28 cellular contexts compared by ENCODE assay signal in genomic region chr10:50627443-50627842, GRCh38.
"Had no signal": no experiment of that assay in that cellular context is flagged by ENCODE, and none has a peak within 500 bp of the region (broad histone marks: within the 10 kb centered on the region; RNA-seq: fewer than 3 reads in every experiment).

No MANE protein-coding gene starts in this region.

- H3K4me3 Mint-ChIP-seq: naive thymus-derived CD4-positive, alpha-beta T cell; nephron progenitor cell; neural progenitor cell; stimulated activated effector memory CD8-positive, alpha-beta T cell treated with anti-CD3 and anti-CD28 coated beads, Interleukin-12 subunit alpha, Interleukin-12 subunit beta, amount 100 ng/mL, for 72 hours; stimulated activated naive B cell treated with anti-CD40 and anti-IgM and Interleukin-4, amounts not matched to agents 10 μg/mL and 1 μg/mL and 100 μg/mL, for 72 hours; stimulated activated naive CD8-positive, alpha-beta T cell treated with anti-CD3 and anti-CD28 coated beads, Interleukin-15, Interleukin-2, amounts not matched to agents 100 ng/mL and 50 ng/mL, for 24 hours; type B pancreatic cell had no signal

- H2AFZ ChIP-seq: neural progenitor cell, parathyroid adenoma had no signal

- ATAC-seq: naive thymus-derived CD4-positive, alpha-beta T cell; psoas muscle; right cardiac atrium; right lobe of liver; stimulated activated effector memory CD8-positive, alpha-beta T cell treated with anti-CD3 and anti-CD28 coated beads, Interleukin-12 subunit alpha, Interleukin-12 subunit beta, amount 100 ng/mL, for 72 hours; stimulated activated naive B cell treated with anti-CD40 and anti-IgM and Interleukin-4, amounts not matched to agents 10 μg/mL and 1 μg/mL and 100 μg/mL, for 72 hours; upper lobe of right lung had no signal

- H3K9ac ChIP-seq: neural progenitor cell, parathyroid adenoma had no signal

- H3K9me3 ChIP-seq: ovary, psoas muscle, right lobe of liver, sigmoid colon, stomach, thoracic aorta, thyroid gland, tibial nerve, upper lobe of right lung, uterus had no signal

- H3K4me1 ChIP-seq: right lobe of liver, uterus had no signal

- H3K27ac Mint-ChIP-seq: naive thymus-derived CD4-positive, alpha-beta T cell; nephron progenitor cell; neural progenitor cell; progenitor cell of endocrine pancreas; stimulated activated effector memory CD8-positive, alpha-beta T cell treated with anti-CD3 and anti-CD28 coated beads, Interleukin-12 subunit alpha, Interleukin-12 subunit beta, amount 100 ng/mL, for 72 hours; stimulated activated naive B cell treated with anti-CD40 and anti-IgM and Interleukin-4, amounts not matched to agents 10 μg/mL and 1 μg/mL and 100 μg/mL, for 72 hours; stimulated activated naive CD8-positive, alpha-beta T cell treated with anti-CD3 and anti-CD28 coated beads, Interleukin-15, Interleukin-2, amounts not matched to agents 100 ng/mL and 50 ng/mL, for 24 hours; type B pancreatic cell had no signal

- H3K4me3 ChIP-seq: neural progenitor cell, ovary, psoas muscle, right lobe of liver, sigmoid colon, stomach, thoracic aorta, thyroid gland, tibial nerve, upper lobe of right lung, uterus had no signal

- H3K36me3 ChIP-seq: neural progenitor cell, ovary, right lobe of liver, sigmoid colon, thoracic aorta, thyroid gland, upper lobe of right lung, uterus had no signal

- H3K79me2 ChIP-seq: parathyroid adenoma had no signal

- H3K27ac ChIP-seq: neural progenitor cell, ovary, parathyroid adenoma, psoas muscle, right lobe of liver, sigmoid colon, stomach, thoracic aorta, thyroid gland, tibial nerve, upper lobe of right lung, uterus had no signal

- DNase-seq: naive thymus-derived CD4-positive, alpha-beta T cell; nephron progenitor cell; occipital lobe; ovary; posterior cingulate gyrus; psoas muscle; right cardiac atrium; right lobe of liver; sigmoid colon; small intestine; stimulated activated CD4-positive, alpha-beta T cell treated with anti-CD3 and anti-CD28 coated beads, Interleukin-15, amount 100 ng/mL, for 24 hours; stimulated activated CD4-positive, alpha-beta T cell treated with anti-CD3 and anti-CD28 coated beads, Interleukin-2, amount 100 ng/mL, for 24 hours; stimulated activated CD4-positive, alpha-beta T cell treated with anti-CD3 and anti-CD28 coated beads, Interleukin-2, amount 100 ng/mL, for 48 hours; stimulated activated CD4-positive, alpha-beta T cell treated with anti-CD3 and anti-CD28 coated beads, Interleukin-4, amount 100 ng/mL, for 24 hours; stimulated activated naive B cell treated with anti-CD40 and anti-IgM and Interleukin-4, amounts not matched to agents 10 μg/mL and 1 μg/mL and 100 μg/mL, for 72 hours; stimulated activated naive CD4-positive, alpha-beta T cell treated with Interleukin-2 at 50 U/mL for 16 hours; stomach; thyroid gland; upper lobe of right lung; uterus had no signal

- H3K4me2 ChIP-seq: neural progenitor cell had no signal

- H3K27me3 ChIP-seq: ovary, right lobe of liver, sigmoid colon, stomach, thyroid gland, tibial nerve, upper lobe of right lung, uterus had no signal

- H3K27me3 Mint-ChIP-seq: progenitor cell of endocrine pancreas; stimulated activated naive B cell treated with anti-CD40 and anti-IgM and Interleukin-4, amounts not matched to agents 10 μg/mL and 1 μg/mL and 100 μg/mL, for 72 hours; stimulated activated naive CD8-positive, alpha-beta T cell treated with anti-CD3 and anti-CD28 coated beads, Interleukin-15, Interleukin-2, amounts not matched to agents 100 ng/mL and 50 ng/mL, for 24 hours; type B pancreatic cell had no signal

- H3K9me3 Mint-ChIP-seq: nephron progenitor cell; neural progenitor cell; stimulated activated effector memory CD8-positive, alpha-beta T cell treated with anti-CD3 and anti-CD28 coated beads, Interleukin-12 subunit alpha, Interleukin-12 subunit beta, amount 100 ng/mL, for 72 hours; stimulated activated naive B cell treated with anti-CD40 and anti-IgM and Interleukin-4, amounts not matched to agents 10 μg/mL and 1 μg/mL and 100 μg/mL, for 72 hours; stimulated activated naive CD8-positive, alpha-beta T cell treated with anti-CD3 and anti-CD28 coated beads, Interleukin-15, Interleukin-2, amounts not matched to agents 100 ng/mL and 50 ng/mL, for 24 hours; type B pancreatic cell had no signal
